Comparison of ENCODE assay signal across 8 cellular contexts in genomic region chr19:12994701-12995595, GRCh38. TPM values are rescaled to one million over a fixed set of nuclear protein-coding genes. Genes with fewer than 3 reads are reported as not detected.
DNase-seq lines count a peak whose midpoint lies in the region; ATAC-seq, FAIRE-seq and TF ChIP-seq lines count a peak whose summit lies in the region.

TSS of gene NFIX (plus strand) at chr19:12995475. CDS start at chr19:12995838, 363 bp downstream.

- H3K27ac ChIP-seq in HUES64 (ENCODE audit: low read depth, low read length), result no peak within 1 kb of the TSS
- peak within 1 kb of the TSS; percentile 63 to 69 for H3K27ac ChIP-seq in kidney (ENCODE audit: low read depth in 2 of 2, low read length in 2 of 2)

- no peak within 1 kb of the TSS; the same call in 1 of the 2 replicates for H3K9ac ChIP-seq in HUES64 (ENCODE audit: low read depth, low read length)
- H3K9ac ChIP-seq in kidney (ENCODE audit: low read length in 2 of 2), result peak within 1 kb of the TSS; percentile 63 to 73

- no peak for TF ChIP-seq CTCF in BE2C (IDR thresholded peaks at IDR 0.05; ENCODE audit: low read depth, low read length)
- no peak for TF ChIP-seq CTCF in kidney (IDR thresholded peaks at IDR 0.05; ENCODE audit: borderline replicate concordance, extremely low read depth, insufficient read depth)

- ATAC-seq in GM18907 (IDR thresholded peaks at IDR 0.05; ENCODE audit: unreplicated experiment), result no peak
- no peak for ATAC-seq in GM19395 (IDR thresholded peaks at IDR 0.05; ENCODE audit: unreplicated experiment)

- H3K9me3 ChIP-seq in BE2C, result no peaks in the 10 kb centered on the region
- no peaks in the 10 kb centered on the region for H3K9me3 ChIP-seq in HUES64 (ENCODE audit: insufficient read depth, low read depth, low read length)
- H3K9me3 ChIP-seq in kidney (ENCODE audit: control insufficient read depth in 1 of 2, low read length in 2 of 2), result no peaks in the 10 kb centered on the region

- intact Hi-C loops in kidney (cut with DNase I), result no loop called here

- no peaks in the 10 kb centered on the region for H3K27me3 ChIP-seq in BE2C
- H3K27me3 ChIP-seq in HUES64 (ENCODE audit: insufficient read depth, low read length), result peaks cover 91% of the 10 kb centered on the region

- 22% methylated on average over 60 of the region's 84 CpGs for WGBS in HUES64

- H3K4me3 ChIP-seq in BE2C (ENCODE audit: low read depth, low read length) (peak within 1 kb of the TSS; percentile 70), HUES64 (ENCODE audit: low read length) (peak within 1 kb of the TSS; percentile 32), kidney (ENCODE audit: low read length in 2 of 2) (peak within 1 kb of the TSS; percentile 78 to 94)

- DNase-seq in BE2C (peak; percentile 65), cerebellar cortex (ENCODE audit: low spot score) (peak; percentile 28), kidney (peak; percentile 85)
- DNase-seq in activated CD4-positive, CD25-positive, alpha-beta regulatory T cell treated with anti-CD3 and anti-CD28 coated beads, Interleukin-2, amount 50 U/mL, for 16 hours (ENCODE audit: low read depth, low spot score), result peak; percentile 25
- DNase-seq in stimulated activated CD4-positive, alpha-beta T cell treated with anti-CD3 and anti-CD28 coated beads, Interleukin-1b, Interleukin-23, amount 100 ng/mL, for 1 hour (ENCODE audit: low read depth in 2 of 2), result peak; percentile 18 to 48

- H3K4me1 ChIP-seq in BE2C, result no peaks in the 10 kb centered on the region
- H3K4me1 ChIP-seq in HUES64 (ENCODE audit: insufficient read depth, low read length), result no peaks in the 10 kb centered on the region
- H3K4me1 ChIP-seq in kidney (ENCODE audit: control insufficient read depth in 1 of 2, insufficient read depth in 1 of 2, low read depth in 1 of 2, low read length in 2 of 2), result peaks cover 0 to 15% of the 10 kb centered on the region in 2 donors

- FAIRE-seq in kidney (lab: Jason Lieb, UNC), result no peak

- H3K36me3 ChIP-seq in BE2C, result no peaks in the 10 kb centered on the region
- no peaks in the 10 kb centered on the region for H3K36me3 ChIP-seq in HUES64 (ENCODE audit: insufficient read depth, low read length)
- H3K36me3 ChIP-seq in kidney (ENCODE audit: control insufficient read depth in 1 of 2, insufficient read depth in 2 of 2, low read length in 2 of 2), result no peaks in the 10 kb centered on the region

RNA-seq across cellular contexts. Expression of gene NFIX, which starts in this region (rescaled TPM):
- polyA plus RNA-seq in BE2C (2012; ENCODE audit: insufficient read depth, insufficient read length, low read depth), result 34.1 TPM
- polyA plus RNA-seq in HUES64 (2013, experiment 1 of 2), result 0.15 TPM
- polyA plus RNA-seq in HUES64 (2013, experiment 2 of 2), result 0.06 TPM
- total RNA-seq in kidney, result 65.0 TPM
- polyA plus RNA-seq in kidney (ENCODE audit: insufficient read depth, low read depth, low replicate concordance), result 4.3 TPM

Comparison
In these comparisons a context has a peak if more than half of its experiments do, and no peak if none do; other contexts are left out.
1. DNase-seq: peak in every context shown above with its lines; median percentile 85 in kidney; 65 in BE2C; 33 in stimulated activated CD4-positive, alpha-beta T cell treated with anti-CD3 and anti-CD28 coated beads, Interleukin-1b, Interleukin-23, amount 100 ng/mL, for 1 hour; 28 in cerebellar cortex; 25 in activated CD4-positive, CD25-positive, alpha-beta regulatory T cell treated with anti-CD3 and anti-CD28 coated beads, Interleukin-2, amount 50 U/mL, for 16 hours.
2. H3K4me3 ChIP-seq: peak in every context shown above with its lines; median percentile 86 in kidney; 70 in BE2C; 32 in HUES64.